In genomic region chr3:124883191-124883747, GRCh38 we compare ENCODE assay signal across 22 cellular contexts. TPM values are rescaled to one million over a fixed set of nuclear protein-coding genes. Genes with fewer than 3 reads are reported as not detected.
DNase-seq lines count a peak whose midpoint lies in the region; ATAC-seq and TF ChIP-seq lines count a peak whose summit lies in the region.
"Had no signal": no experiment of that assay in that cellular context is flagged by ENCODE, and none has a peak within 500 bp of the region (broad histone marks: within the 10 kb centered on the region; RNA-seq: fewer than 3 reads in every experiment).

No MANE protein-coding gene starts in this region.

- H3K27ac ChIP-seq in breast epithelium = no peak overlapping the region
- peak overlapping the region; percentile 3 for H3K27ac ChIP-seq in caudate nucleus (ENCODE audit: low read depth, low read length)
- peak overlapping the region; percentile 25 for H3K27ac ChIP-seq in muscle layer of colon (ENCODE audit: low read depth, low read length)
- H3K27ac ChIP-seq: pancreas, upper lobe of left lung had no signal

- no peak for TF ChIP-seq POLR2A in breast epithelium (IDR thresholded peaks at IDR 0.05)

- no peak for ATAC-seq in GM21526 (IDR thresholded peaks at IDR 0.05; ENCODE audit: low FRiP score, unreplicated experiment)
- ATAC-seq: activated CD8-positive, alpha-beta T cell treated with anti-CD3 and anti-CD28 coated beads for 36 hours; mucosa of descending colon; pancreas; stimulated activated effector memory CD8-positive, alpha-beta T cell treated with anti-CD3 and anti-CD28 coated beads, Interleukin-12 subunit alpha, Interleukin-12 subunit beta, amount 100 ng/mL, for 72 hours had no signal

- H3K9me3 ChIP-seq in breast epithelium = no peaks in the 10 kb centered on the region
- no peaks in the 10 kb centered on the region for H3K9me3 ChIP-seq in muscle layer of colon (ENCODE audit: low read length)
- H3K9me3 ChIP-seq: mucosa of descending colon, pancreas, upper lobe of left lung had no signal

- peaks cover 7 to 14% of the 10 kb centered on the region in 2 donors for H3K4me1 ChIP-seq in breast epithelium
- H3K4me1 ChIP-seq in muscle layer of colon (ENCODE audit: insufficient read depth, low read length) = peaks cover 45% of the 10 kb centered on the region

- no peaks in the 10 kb centered on the region for H3K36me3 ChIP-seq in breast epithelium
- H3K36me3 ChIP-seq in muscle layer of colon (ENCODE audit: insufficient read depth, low read length) = no peaks in the 10 kb centered on the region
- H3K36me3 ChIP-seq: pancreas, upper lobe of left lung had no signal

- H3K27ac Mint-ChIP-seq in MCF 10A (ENCODE audit: low read depth, unreplicated experiment) (peak overlapping the region; percentile 75), type B pancreatic cell (no peak overlapping the region)
- H3K27ac Mint-ChIP-seq: activated CD8-positive, alpha-beta T cell treated with anti-CD3 and anti-CD28 coated beads for 36 hours; activated T-helper 1 cell treated with anti-CD3 and anti-CD28 coated beads, Interleukin-12 subunit alpha, Interleukin-12 subunit beta, Interleukin-2, Interleukin-4 antibody, amounts not matched to agents 30 ng/mL and 10 ng/mL and 1 ng/mL, durations not matched to agents 14 hours and 24 hours and 36 hours; stimulated activated effector memory CD8-positive, alpha-beta T cell treated with anti-CD3 and anti-CD28 coated beads, Interleukin-12 subunit alpha, Interleukin-12 subunit beta, amount 100 ng/mL, for 72 hours had no signal

- no TSS peak for BruUV-seq in MCF 10A (replicated peaks; lab: Mats Ljungman, UMichigan)

- no peak overlapping the region for H3K4me3 ChIP-seq in breast epithelium
- H3K4me3 ChIP-seq in muscle layer of colon (ENCODE audit: low read depth in 1 of 2, low read length in 2 of 2) = no peak overlapping the region
- H3K4me3 ChIP-seq: mucosa of descending colon, pancreas, upper lobe of left lung had no signal

- POLR2A ChIA-PET in MCF 10A (lab: Yijun Ruan, JAX) = no interaction called here

- H3K36me3 Mint-ChIP-seq in MCF 10A (ENCODE audit: insufficient read depth, unreplicated experiment) = no peaks in the 10 kb centered on the region
- H3K36me3 Mint-ChIP-seq in type B pancreatic cell = peaks cover 9% of the 10 kb centered on the region
- H3K36me3 Mint-ChIP-seq: stimulated activated effector memory CD8-positive, alpha-beta T cell treated with anti-CD3 and anti-CD28 coated beads, Interleukin-12 subunit alpha, Interleukin-12 subunit beta, amount 100 ng/mL, for 72 hours had no signal

- no peak overlapping the region for H3K9ac ChIP-seq in muscle layer of colon (ENCODE audit: low read length)

- H3K27me3 Mint-ChIP-seq in MCF 10A (ENCODE audit: insufficient read depth, unreplicated experiment) (no peaks in the 10 kb centered on the region), type B pancreatic cell (peaks cover 7% of the 10 kb centered on the region)

- H3K4me1 Mint-ChIP-seq in MCF 10A (ENCODE audit: insufficient read depth, unreplicated experiment) (peaks cover 46% of the 10 kb centered on the region), type B pancreatic cell (ENCODE audit: unreplicated experiment) (peaks cover 41% of the 10 kb centered on the region)

- no peak overlapping the region for H3K4me3 Mint-ChIP-seq in MCF 10A (ENCODE audit: unreplicated experiment)
- peak overlapping the region; percentile 75 for H3K4me3 Mint-ChIP-seq in type B pancreatic cell
- H3K4me3 Mint-ChIP-seq: activated CD8-positive, alpha-beta T cell treated with anti-CD3 and anti-CD28 coated beads for 36 hours; activated T-helper 1 cell treated with anti-CD3 and anti-CD28 coated beads, Interleukin-12 subunit alpha, Interleukin-12 subunit beta, Interleukin-2, Interleukin-4 antibody, amounts not matched to agents 30 ng/mL and 10 ng/mL and 1 ng/mL, durations not matched to agents 14 hours and 24 hours and 36 hours; stimulated activated effector memory CD8-positive, alpha-beta T cell treated with anti-CD3 and anti-CD28 coated beads, Interleukin-12 subunit alpha, Interleukin-12 subunit beta, amount 100 ng/mL, for 72 hours had no signal

- H3K9me3 Mint-ChIP-seq in MCF 10A (ENCODE audit: unreplicated experiment) = no peaks in the 10 kb centered on the region
- H3K9me3 Mint-ChIP-seq in type B pancreatic cell = no peaks in the 10 kb centered on the region
- H3K9me3 Mint-ChIP-seq: activated CD8-positive, alpha-beta T cell treated with anti-CD3 and anti-CD28 coated beads for 36 hours; activated T-helper 1 cell treated with anti-CD3 and anti-CD28 coated beads, Interleukin-12 subunit alpha, Interleukin-12 subunit beta, Interleukin-2, Interleukin-4 antibody, amounts not matched to agents 30 ng/mL and 10 ng/mL and 1 ng/mL, durations not matched to agents 14 hours and 24 hours and 36 hours; stimulated activated effector memory CD8-positive, alpha-beta T cell treated with anti-CD3 and anti-CD28 coated beads, Interleukin-12 subunit alpha, Interleukin-12 subunit beta, amount 100 ng/mL, for 72 hours had no signal

- H3K27me3 ChIP-seq in breast epithelium (no peaks in the 10 kb centered on the region), muscle layer of colon (ENCODE audit: control insufficient read depth in 1 of 2, insufficient read depth in 2 of 2, low read length in 2 of 2) (no peaks in the 10 kb centered on the region)
- H3K27me3 ChIP-seq: pancreas had no signal

- TF ChIP-seq CTCF in MCF 10A (IDR thresholded peaks at IDR 0.05; ENCODE audit: unreplicated experiment) (no peak), breast epithelium (IDR thresholded peaks at IDR 0.05) (no peak), type B pancreatic cell (conservative IDR thresholded peaks at IDR 0.05) (no peak)

- intact Hi-C loops in MCF 10A (cut with micrococcal nuclease) = no loop called here
- intact Hi-C loops in breast epithelium (cut with DNase I; ENCODE audit: low total_unique reads) = no loop called here

- DNase-seq in MCF 10A (ENCODE audit: unreplicated experiment) (no peak), breast epithelium (ENCODE audit: low spot score in 2 of 2) (no peak), caudate nucleus (lab: John Stamatoyannopoulos, UW) (no peak), type B pancreatic cell (ENCODE audit: extremely low spot score, unreplicated experiment) (no peak), activated T-cell treated with anti-CD3 and anti-CD28 coated beads for 4 hours (no peak), T-helper 9 cell (no peak)
- DNase-seq: activated CD8-positive, alpha-beta T cell treated with anti-CD3 and anti-CD28 coated beads for 36 hours; DMS79; erythroblast; KG1; mucosa of descending colon; NCI-H1105; NCI-H774; pancreas; SW 1271; upper lobe of left lung had no signal

- CTCF ChIA-PET in MCF 10A (lab: Yijun Ruan, JAX) = interaction anchor here (0.6 to 1.3 kb wide), 4 partner anchors 48 to 123 kb away, joined by 3 to 4 read pairs (median 3); no protein-coding TSS in a partner anchor

RNA-seq across cellular contexts. Expression of gene ITGB5, which starts 3.9 kb away (rescaled TPM):
- total RNA-seq in MCF 10A (2022) = 100 and 101 TPM in 2 replicates
- total RNA-seq in breast epithelium = 100 to 1,000 TPM in 2 of 3 donors, 10 to 100 TPM in 1; 80.1 to 286 (median 181) TPM
- total RNA-seq in type B pancreatic cell (ENCODE audit: low replicate concordance) = 46.0 and 70.7 TPM in 2 replicates

RNA-seq across cellular contexts. Expression of gene MUC13, which starts 51.3 kb away (rescaled TPM):
- total RNA-seq in MCF 10A (2022) (not detected in 2 replicates), breast epithelium (1 to 10 TPM in 1 of 3 donors, not detected in 2; 3.9 TPM), type B pancreatic cell (ENCODE audit: low replicate concordance) (38.3 and 92.6 TPM in 2 replicates)
- total RNA-seq: A172; activated CD8-positive, alpha-beta T cell treated with anti-CD3 and anti-CD28 coated beads for 36 hours; activated T-helper 1 cell treated with anti-CD3 and anti-CD28 coated beads, Interleukin-12 subunit alpha, Interleukin-12 subunit beta, Interleukin-2, Interleukin-4 antibody, amounts not matched to agents 30 ng/mL and 10 ng/mL and 1 ng/mL, durations not matched to agents 14 hours and 24 hours and 36 hours; kidney epithelial cell had no signal

Comparison
In these comparisons a context has a peak if more than half of its experiments do, and no peak if none do; other contexts are left out.
1. H3K27ac ChIP-seq: peak in caudate nucleus (single experiment) and muscle layer of colon (single experiment); none in breast epithelium (0 of 2).